Comparison of ENCODE assay signal across 38 cellular contexts in the genomic region with DNA sequence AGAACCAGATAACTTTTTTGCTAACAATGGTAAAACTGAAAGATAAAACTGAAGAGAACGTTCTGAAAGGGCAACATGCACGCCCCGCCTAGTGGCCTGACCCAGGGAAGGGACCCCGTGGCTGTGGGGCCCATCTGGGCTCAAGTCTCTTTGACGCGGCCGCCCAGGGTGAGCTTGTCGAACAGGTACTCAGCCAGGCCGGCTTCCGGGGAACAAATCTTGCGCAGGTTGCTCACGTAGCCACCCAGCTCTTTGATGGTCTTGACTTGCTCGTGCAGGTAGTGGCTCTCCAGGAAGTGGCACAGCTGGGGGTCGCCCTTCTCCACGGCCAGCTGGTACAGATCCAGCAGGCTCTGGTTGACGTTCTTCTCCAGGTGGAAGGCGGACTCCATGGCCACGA. TPM values are rescaled to one million over a fixed set of nuclear protein-coding genes. Genes with fewer than 3 reads are reported as not detected.
"Had no signal": no experiment of that assay in that cellular context is flagged by ENCODE, and none has a peak within 500 bp of the region (broad histone marks: within the 10 kb centered on the region; RNA-seq: fewer than 3 reads in every experiment).

No MANE protein-coding gene starts in this region.

- H3K4me1 ChIP-seq: adrenal gland, body of pancreas, breast epithelium had no signal

- H3K4me3 ChIP-seq: adrenal gland, body of pancreas, breast epithelium had no signal

- H3K36me3 ChIP-seq: adrenal gland, brain microvascular endothelial cell, breast epithelium had no signal

- H3K4me3 Mint-ChIP-seq: activated B cell treated with CpG ODN at 0.5 μM for 24 hours; activated CD4-positive, alpha-beta memory T cell treated with anti-CD3 and anti-CD28 coated beads for 36 hours; activated CD4-positive, alpha-beta T cell treated with anti-CD3 and anti-CD28 coated beads, Interleukin-2, amount 10 ng/mL, durations not matched to agents 24 days and 14 days; activated CD8-positive, alpha-beta T cell treated with anti-CD3 and anti-CD28 coated beads for 36 hours; activated naive CD4-positive, alpha-beta T cell treated with anti-CD3 and anti-CD28 coated beads for 36 hours; activated naive CD8-positive, alpha-beta T cell treated with anti-CD3 and anti-CD28 coated beads for 36 hours; activated T-cell treated with anti-CD3 and anti-CD28 coated beads, Interleukin-2, amount 50 U/mL, for 4 hours; activated T-cell treated with anti-CD3 and anti-CD28 coated beads, Interleukin-2, amount 50 U/mL, for 72 hours; activated T-helper 1 cell treated with anti-CD3 and anti-CD28 coated beads, Interleukin-12 subunit alpha, Interleukin-12 subunit beta, Interleukin-2, Interleukin-4 antibody, amounts not matched to agents 30 ng/mL and 10 ng/mL and 1 ng/mL, durations not matched to agents 14 hours and 24 hours and 36 hours; activated T-helper 17 cell treated with anti-CD3 and anti-CD28 coated beads, Interleukin-2, amount 50 U/mL, for 72 hours; central memory CD8-positive, alpha-beta T cell; T-helper 1 cell treated with Interleukin-12 subunit alpha and Interleukin-12 subunit beta and Interleukin-4 antibody, amounts not matched to agents 30 μg/mL and 1 μg/mL, for 36 hours; T-helper 2 cell treated with Interferon-gamma antibody and Interleukin-4, amounts not matched to agents 5 μg/mL and 100 μg/mL, for 36 hours had no signal

- H3K4me1 Mint-ChIP-seq: activated T-helper 17 cell treated with anti-CD3 and anti-CD28 coated beads, Interleukin-2, amount 50 U/mL, for 72 hours; central memory CD8-positive, alpha-beta T cell had no signal

- H3K27me3 ChIP-seq: adrenal gland, body of pancreas, brain microvascular endothelial cell had no signal

- H3K27ac ChIP-seq: adrenal gland, body of pancreas, brain microvascular endothelial cell, breast epithelium, VCaP had no signal

- DNase-seq: activated B cell treated with CpG ODN at 0.5 μM for 24 hours; activated CD4-positive, alpha-beta memory T cell treated with anti-CD3 and anti-CD28 coated beads for 36 hours; activated CD4-positive, alpha-beta T cell treated with anti-CD3 and anti-CD28 coated beads for 4 hours; activated CD4-positive, alpha-beta T cell treated with anti-CD3 and anti-CD28 coated beads, Interleukin-2, amount 10 ng/mL, durations not matched to agents 24 days and 14 days; activated CD4-positive, alpha-beta T cell treated with anti-CD3 and anti-CD28 coated beads, Interleukin-2, amount 50 U/mL, for 1 hour; activated CD4-positive, alpha-beta T cell treated with anti-CD3 and anti-CD28 coated beads, Interleukin-2, amount 50 U/mL, for 4 hours; activated CD4-positive, CD25-positive, alpha-beta regulatory T cell treated with anti-CD3 and anti-CD28 coated beads, Interleukin-2, amount 50 U/mL, for 72 hours; activated CD8-positive, alpha-beta memory T cell treated with anti-CD3 and anti-CD28 coated beads, Interleukin-2, amount 50 U/mL, for 4 hours; activated CD8-positive, alpha-beta T cell treated with anti-CD3 and anti-CD28 coated beads for 36 hours; activated effector memory CD4-positive, alpha-beta T cell treated with anti-CD3 and anti-CD28 coated beads, Interleukin-2, amount 50 U/mL, for 16 hours; activated gamma-delta T cell treated with Interleukin-2 at 50 U/mL for 16 hours; activated naive CD4-positive, alpha-beta T cell; activated naive CD4-positive, alpha-beta T cell treated with anti-CD3 and anti-CD28 coated beads for 36 hours; activated naive CD4-positive, alpha-beta T cell treated with anti-CD3 and anti-CD28 coated beads, Interleukin-2, amount 50 U/mL, for 16 hours; activated naive CD8-positive, alpha-beta T cell treated with anti-CD3 and anti-CD28 coated beads for 36 hours; activated T-cell treated with anti-CD3 and anti-CD28 coated beads for 4 hours; activated T-cell treated with anti-CD3 and anti-CD28 coated beads, Interleukin-2, amount 50 U/mL, for 1 hour; activated T-cell treated with anti-CD3 and anti-CD28 coated beads, Interleukin-2, amount 50 U/mL, for 4 hours; activated T-cell treated with anti-CD3 and anti-CD28 coated beads, Interleukin-2, amount 50 U/mL, for 72 hours; adrenal gland; amniotic stem cell; aorta; body of pancreas; brain microvascular endothelial cell; caudate nucleus; T-helper 1 cell; T-helper 2 cell; T-helper 9 cell had no signal

- H3K36me3 Mint-ChIP-seq: activated CD4-positive, alpha-beta memory T cell treated with anti-CD3 and anti-CD28 coated beads for 36 hours; activated naive CD4-positive, alpha-beta T cell treated with anti-CD3 and anti-CD28 coated beads, Interleukin-2, amount 50 U/mL, for 72 hours had no signal

- H3K9me3 ChIP-seq: adrenal gland, body of pancreas had no signal

- H3K27me3 Mint-ChIP-seq: activated B cell treated with CpG ODN at 0.5 μM for 24 hours; activated CD4-positive, alpha-beta memory T cell treated with anti-CD3 and anti-CD28 coated beads for 36 hours; activated CD4-positive, alpha-beta T cell treated with anti-CD3 and anti-CD28 coated beads, Interleukin-2, amount 10 ng/mL, durations not matched to agents 24 days and 14 days; activated CD8-positive, alpha-beta T cell treated with anti-CD3 and anti-CD28 coated beads for 36 hours; activated T-helper 17 cell treated with anti-CD3 and anti-CD28 coated beads, Interleukin-2, amount 50 U/mL, for 72 hours; central memory CD8-positive, alpha-beta T cell had no signal

- H3K27ac Mint-ChIP-seq: activated B cell treated with CpG ODN at 0.5 μM for 24 hours; activated CD4-positive, alpha-beta memory T cell treated with anti-CD3 and anti-CD28 coated beads for 36 hours; activated CD4-positive, alpha-beta T cell treated with anti-CD3 and anti-CD28 coated beads, Interleukin-2, amount 10 ng/mL, durations not matched to agents 24 days and 14 days; activated CD8-positive, alpha-beta T cell treated with anti-CD3 and anti-CD28 coated beads for 36 hours; activated naive CD4-positive, alpha-beta T cell treated with anti-CD3 and anti-CD28 coated beads for 36 hours; activated naive CD4-positive, alpha-beta T cell treated with anti-CD3 and anti-CD28 coated beads, Interleukin-2, amount 50 U/mL, for 72 hours; activated naive CD8-positive, alpha-beta T cell treated with anti-CD3 and anti-CD28 coated beads for 36 hours; activated T-cell treated with anti-CD3 and anti-CD28 coated beads, Interleukin-2, amount 50 U/mL, for 72 hours; activated T-helper 1 cell treated with anti-CD3 and anti-CD28 coated beads, Interleukin-12 subunit alpha, Interleukin-12 subunit beta, Interleukin-2, Interleukin-4 antibody, amounts not matched to agents 30 ng/mL and 10 ng/mL and 1 ng/mL, durations not matched to agents 14 hours and 24 hours and 36 hours; activated T-helper 17 cell treated with anti-CD3 and anti-CD28 coated beads, Interleukin-2, amount 50 U/mL, for 72 hours; T-helper 2 cell treated with Interferon-gamma antibody and Interleukin-4, amounts not matched to agents 5 μg/mL and 100 μg/mL, for 36 hours had no signal

RNA-seq across cellular contexts. Expression of a gene that starts 0.6 kb away (rescaled TPM):
- total RNA-seq: activated B cell treated with CpG ODN at 0.5 μM for 24 hours; activated CD4-positive, alpha-beta memory T cell treated with anti-CD3 and anti-CD28 coated beads for 36 hours; activated CD4-positive, alpha-beta T cell treated with anti-CD3 and anti-CD28 coated beads, Interleukin-2, amount 10 ng/mL, durations not matched to agents 24 days and 14 days; activated CD8-positive, alpha-beta memory T cell treated with anti-CD3 and anti-CD28 coated beads for 36 hours; activated CD8-positive, alpha-beta T cell treated with anti-CD3 and anti-CD28 coated beads for 36 hours; activated naive CD4-positive, alpha-beta T cell treated with anti-CD3 and anti-CD28 coated beads for 36 hours; activated naive CD4-positive, alpha-beta T cell treated with anti-CD3 and anti-CD28 coated beads, Interleukin-2, amount 50 U/mL, for 72 hours; activated naive CD8-positive, alpha-beta T cell treated with anti-CD3 and anti-CD28 coated beads for 36 hours; activated T-cell treated with anti-CD3 and anti-CD28 coated beads, Interleukin-2, amount 50 U/mL, for 4 hours; activated T-cell treated with anti-CD3 and anti-CD28 coated beads, Interleukin-2, amount 50 U/mL, for 72 hours; activated T-helper 1 cell treated with anti-CD3 and anti-CD28 coated beads, Interleukin-12 subunit alpha, Interleukin-12 subunit beta, Interleukin-2, Interleukin-4 antibody, amounts not matched to agents 30 ng/mL and 10 ng/mL and 1 ng/mL, durations not matched to agents 14 hours and 24 hours and 36 hours; activated T-helper 17 cell treated with anti-CD3 and anti-CD28 coated beads, Interleukin-2, amount 50 U/mL, for 72 hours; adrenal gland; aorta; astrocyte; body of pancreas; breast epithelium had no signal
- polyA plus RNA-seq: adrenal gland, aorta had no signal
